ENCODE assay signal across 13 cellular contexts in genomic region chr17:33802349-33803272, GRCh38.
"Had no signal": no experiment of that assay in that cellular context is flagged by ENCODE, and none has a peak within 500 bp of the region (broad histone marks: within the 10 kb centered on the region; RNA-seq: fewer than 3 reads in every experiment).

No MANE protein-coding gene starts in this region.

- DNase-seq: activated CD4-positive, alpha-beta T cell treated with anti-CD3 and anti-CD28 coated beads, Interleukin-2, amount 10 ng/mL, durations not matched to agents 24 days and 14 days; activated naive CD4-positive, alpha-beta T cell treated with Interleukin-2 at 50 U/mL for 16 hours; activated naive CD8-positive, alpha-beta T cell treated with anti-CD3 and anti-CD28 coated beads, Interleukin-2, amount 50 U/mL, for 24 hours; effector CD4-positive, alpha-beta T cell; foreskin melanocyte; heart right ventricle; posterior cingulate gyrus; right cardiac atrium; spleen; stimulated activated CD4-positive, alpha-beta T cell treated with anti-CD3 and anti-CD28 coated beads, Interleukin-1b, Interleukin-23, amount 100 ng/mL, for 48 hours; T-helper 1 cell; trophoblast cell had no signal

- ATAC-seq: activated naive CD8-positive, alpha-beta T cell treated with anti-CD3 and anti-CD28 coated beads, Interleukin-2, amount 50 U/mL, for 24 hours; right cardiac atrium; stimulated activated memory B cell treated with anti-CD40 and anti-IgM and Interleukin-4, amounts not matched to agents 10 μg/mL and 1 μg/mL and 100 μg/mL, for 72 hours had no signal
